In genomic region chr14:102203382-102203781, GRCh38 we compare ENCODE assay signal across 14 cellular contexts.
"Had no signal": no experiment of that assay in that cellular context is flagged by ENCODE, and none has a peak within 500 bp of the region (broad histone marks: within the 10 kb centered on the region; RNA-seq: fewer than 3 reads in every experiment).

No MANE protein-coding gene starts in this region.

- H3K27ac ChIP-seq: epithelial cell of prostate, gastrocnemius medialis, right lobe of liver, spleen, transverse colon had no signal

- H3K36me3 ChIP-seq: gastrocnemius medialis had no signal

- DNase-seq: activated B cell treated with CpG ODN at 0.5 μM for 24 hours; activated CD4-positive, alpha-beta T cell treated with anti-CD3 and anti-CD28 coated beads for 48 hours; activated CD8-positive, alpha-beta memory T cell treated with anti-CD3 and anti-CD28 coated beads, Interleukin-2, amount 50 U/mL, for 4 hours; activated CD8-positive, alpha-beta T cell treated with anti-CD3 and anti-CD28 coated beads, Interleukin-2, amount 10 ng/mL, durations not matched to agents 7 days and 5 days; activated gamma-delta T cell treated with Interleukin-2 at 50 U/mL for 16 hours; effector memory CD4-positive, alpha-beta T cell; gastrocnemius medialis; islet precursor cell; midbrain; right lobe of liver; spleen; transverse colon had no signal

- H3K4me1 ChIP-seq: right lobe of liver, transverse colon had no signal

- ATAC-seq: activated CD8-positive, alpha-beta T cell treated with anti-CD3 and anti-CD28 coated beads, Interleukin-2, amount 10 ng/mL, durations not matched to agents 7 days and 5 days; gastrocnemius medialis; left lobe of liver; right lobe of liver had no signal

- H3K4me3 ChIP-seq: gastrocnemius medialis, right lobe of liver, spleen, transverse colon had no signal

- H3K9me3 ChIP-seq: gastrocnemius medialis, right lobe of liver, spleen, transverse colon had no signal

- H3K27me3 ChIP-seq: gastrocnemius medialis, right lobe of liver, spleen, transverse colon had no signal
